11 cellular contexts compared by ENCODE assay signal in genomic region chr10:109966961-109967738, GRCh38. TPM values are rescaled to one million over a fixed set of nuclear protein-coding genes. Genes with fewer than 3 reads are reported as not detected.
A peak's percentile ranks its signal among the peaks of the same experiment; 100 is the strongest.
DNase-seq lines count a peak whose midpoint lies in the region; ATAC-seq and TF ChIP-seq lines count a peak whose summit lies in the region.
"Had no signal": no experiment of that assay in that cellular context is flagged by ENCODE, and none has a peak within 500 bp of the region (broad histone marks: within the 10 kb centered on the region; RNA-seq: fewer than 3 reads in every experiment).

No MANE protein-coding gene starts in this region.

- peaks cover 0 to 24% (median 11%) of the 10 kb centered on the region in 4 donors for H3K4me1 ChIP-seq in sigmoid colon
- H3K4me1 ChIP-seq in aorta (ENCODE audit: control insufficient read depth in 1 of 2, insufficient read depth in 2 of 2, low read length in 2 of 2): peaks cover 17 to 18% of the 10 kb centered on the region in 2 donors

- H3K27ac Mint-ChIP-seq in activated T-helper 17 cell treated with anti-CD3 and anti-CD28 coated beads, Interleukin-2, amount 50 U/mL, for 72 hours: no peak overlapping the region
- no peak overlapping the region for H3K27ac Mint-ChIP-seq in CD4-positive, alpha-beta T cell
- H3K27ac Mint-ChIP-seq: natural killer cell treated with Interleukin-12 subunit alpha and Interleukin-12 subunit beta and Interleukin-15 and Interleukin-18, amount 100 ng/mL, for 72 hours had no signal

- no peak for TF ChIP-seq EP300 in sigmoid colon (IDR thresholded peaks at IDR 0.05)

- H3K36me3 ChIP-seq in H7 (replicated peaks; ENCODE audit: control insufficient read depth, insufficient read depth, low read length): no peaks in the 10 kb centered on the region
- no peaks in the 10 kb centered on the region for H3K36me3 ChIP-seq in sigmoid colon
- H3K36me3 ChIP-seq in aorta (ENCODE audit: control insufficient read depth in 1 of 2, insufficient read depth in 2 of 2, low read length in 1 of 2): no peaks in the 10 kb centered on the region

- TF ChIP-seq POLR2A in sigmoid colon (IDR thresholded peaks at IDR 0.05): no peak

- CTCF ChIA-PET in CD4-positive, alpha-beta T cell (lab: Charles Lee): no interaction called here

- H3K27me3 Mint-ChIP-seq in activated T-helper 17 cell treated with anti-CD3 and anti-CD28 coated beads, Interleukin-2, amount 50 U/mL, for 72 hours: peaks cover 4% of the 10 kb centered on the region
- peaks cover 5% of the 10 kb centered on the region for H3K27me3 Mint-ChIP-seq in CD4-positive, alpha-beta T cell

- DNase-seq in H7 (peak; percentile 32), hepatic stellate cell (ENCODE audit: low spot score) (peak; percentile 60), sigmoid colon (no peak), aorta (no peak)
- no peak for DNase-seq in CD4-positive, alpha-beta T cell
- no peak for DNase-seq in activated T-cell treated with anti-CD3 and anti-CD28 coated beads, Interleukin-2, amount 50 U/mL, for 48 hours
- DNase-seq: NCI-H526 had no signal

- H3K27ac ChIP-seq in sigmoid colon: peak overlapping the region in 3 of 4 donors; percentile 7 to 45 (median 12)
- H3K27ac ChIP-seq in aorta (ENCODE audit: low read depth in 1 of 2, low read length in 2 of 2): peak overlapping the region in 1 of 2 donors; percentile 51
- no peak overlapping the region for H3K27ac ChIP-seq in CD4-positive, alpha-beta T cell (ENCODE audit: low read depth, low read length)

- H3K4me3 ChIP-seq in H7 (ENCODE audit: insufficient read depth, low read depth, low read length): no peak overlapping the region
- H3K4me3 ChIP-seq in WI38 (ENCODE audit: low read depth, low read length): peak overlapping the region; percentile 34
- H3K4me3 ChIP-seq in sigmoid colon: no peak overlapping the region
- H3K4me3 ChIP-seq in aorta (ENCODE audit: low read length in 2 of 2): no peak overlapping the region

- 30 to 61% methylated on average over 9 of the region's 9 CpGs for WGBS in sigmoid colon, 2 donors
- WGBS in aorta, 2 donors: 27 to 32% methylated on average over 9 of the region's 9 CpGs

- no peak overlapping the region for H3K4me3 Mint-ChIP-seq in activated T-helper 17 cell treated with anti-CD3 and anti-CD28 coated beads, Interleukin-2, amount 50 U/mL, for 72 hours
- no peak overlapping the region for H3K4me3 Mint-ChIP-seq in CD4-positive, alpha-beta T cell
- H3K4me3 Mint-ChIP-seq: natural killer cell treated with Interleukin-12 subunit alpha and Interleukin-12 subunit beta and Interleukin-15 and Interleukin-18, amount 100 ng/mL, for 72 hours had no signal

- intact Hi-C loops in sigmoid colon (cut with DNase I): no loop called here
- intact Hi-C loops in aorta (cut with DNase I): loop anchor here (5.0 kb wide), 2 partner anchors 40 to 75 kb away; partner anchors contain the start of gene ADD3 (in 2 of the 2)
- intact Hi-C loops in CD4-positive, alpha-beta T cell (cut with DNase I, micrococcal nuclease): no loop called here

- H3K9me3 Mint-ChIP-seq in activated T-helper 17 cell treated with anti-CD3 and anti-CD28 coated beads, Interleukin-2, amount 50 U/mL, for 72 hours: no peaks in the 10 kb centered on the region
- no peaks in the 10 kb centered on the region for H3K9me3 Mint-ChIP-seq in CD4-positive, alpha-beta T cell
- H3K9me3 Mint-ChIP-seq: natural killer cell treated with Interleukin-12 subunit alpha and Interleukin-12 subunit beta and Interleukin-15 and Interleukin-18, amount 100 ng/mL, for 72 hours had no signal

- no peaks in the 10 kb centered on the region for H3K4me1 Mint-ChIP-seq in activated T-helper 17 cell treated with anti-CD3 and anti-CD28 coated beads, Interleukin-2, amount 50 U/mL, for 72 hours
- H3K4me1 Mint-ChIP-seq in CD4-positive, alpha-beta T cell (ENCODE audit: low read depth): no peaks in the 10 kb centered on the region

- no peak for ATAC-seq in activated T-helper 17 cell treated with anti-CD3 and anti-CD28 coated beads, Interleukin-2, amount 50 U/mL, for 72 hours (replicated peaks)
- ATAC-seq in aorta (ENCODE audit: low FRiP score): no peak
- no peak for ATAC-seq in CD4-positive, alpha-beta T cell (ENCODE audit: poor library complexity)
- ATAC-seq: natural killer cell treated with Interleukin-12 subunit alpha and Interleukin-12 subunit beta and Interleukin-15 and Interleukin-18, amount 100 ng/mL, for 72 hours had no signal

- no peaks in the 10 kb centered on the region for H3K9me3 ChIP-seq in sigmoid colon
- H3K9me3 ChIP-seq in aorta (ENCODE audit: control insufficient read depth, low read length): no peaks in the 10 kb centered on the region
- H3K9me3 ChIP-seq in CD4-positive, alpha-beta T cell (ENCODE audit: control insufficient read depth, low read length): no peaks in the 10 kb centered on the region

- TF ChIP-seq CTCF in WI38 (IDR thresholded peaks at IDR 0.05; ENCODE audit: low read depth, low read length) (no peak), sigmoid colon (IDR thresholded peaks at IDR 0.05) (no peak)
- TF ChIP-seq CTCF in CD4-positive, alpha-beta T cell (IDR thresholded peaks at IDR 0.05): no peak

- H3K36me3 Mint-ChIP-seq in activated T-helper 17 cell treated with anti-CD3 and anti-CD28 coated beads, Interleukin-2, amount 50 U/mL, for 72 hours (ENCODE audit: low read depth): no peaks in the 10 kb centered on the region
- no peaks in the 10 kb centered on the region for H3K36me3 Mint-ChIP-seq in CD4-positive, alpha-beta T cell (ENCODE audit: low read depth)
- H3K36me3 Mint-ChIP-seq: natural killer cell treated with Interleukin-12 subunit alpha and Interleukin-12 subunit beta and Interleukin-15 and Interleukin-18, amount 100 ng/mL, for 72 hours had no signal

- H3K27me3 ChIP-seq in H7 (ENCODE audit: control insufficient read depth, insufficient read depth, low read length) (no peaks in the 10 kb centered on the region), sigmoid colon (no peaks in the 10 kb centered on the region), aorta (ENCODE audit: control insufficient read depth in 1 of 2, insufficient read depth in 2 of 2, low read length in 1 of 2) (no peaks in the 10 kb centered on the region)
- no peaks in the 10 kb centered on the region for H3K27me3 ChIP-seq in CD4-positive, alpha-beta T cell (ENCODE audit: control insufficient read depth, insufficient read depth, low read length)
- H3K27me3 ChIP-seq: dorsolateral prefrontal cortex had no signal

- POLR2A ChIA-PET in CD4-positive, alpha-beta T cell (lab: Charles Lee): no interaction called here

RNA-seq across cellular contexts. Expression of gene ADD3, which starts 40.6 kb away (rescaled TPM):
- total RNA-seq in H7 (2014; rRNA removed; shearing (Covaris generic)): 82.4 and 104 TPM in 2 replicates
- 100 to 1,000 TPM in 2 of 4 donors, 10 to 100 TPM in 2; 29.6 to 145 (median 98.3) TPM for total RNA-seq in sigmoid colon
- 100 to 1,000 TPM in 1 of 3 donors, 10 to 100 TPM in 2; 45.8 to 106 (median 63.1) TPM for polyA plus RNA-seq in sigmoid colon
- 100 to 1,000 TPM; 115 to 119 TPM for total RNA-seq in activated T-helper 17 cell treated with anti-CD3 and anti-CD28 coated beads, Interleukin-2, amount 50 U/mL, for 72 hours
- total RNA-seq in aorta: 100 to 1,000 TPM in 1 of 2 donors, 10 to 100 TPM in 1; 80.9 to 197 TPM
- polyA plus RNA-seq in aorta: 100 to 1,000 TPM in 1 of 2 donors, 10 to 100 TPM in 1; 41.1 to 132 TPM
- total RNA-seq in CD4-positive, alpha-beta T cell: 100 to 1,000 TPM; 273 to 302 TPM

RNA-seq across cellular contexts. Expression of gene XPNPEP1, which starts 43.8 kb away (rescaled TPM):
- total RNA-seq in H7 (2014; rRNA removed; shearing (Covaris generic)): 68.9 and 69.8 TPM in 2 replicates
- total RNA-seq in sigmoid colon (10 to 100 TPM; 53.5 to 59.1 (median 56.5) TPM), aorta (10 to 100 TPM; 47.5 to 68.9 TPM)
- polyA plus RNA-seq in sigmoid colon (10 to 100 TPM; 37.5 to 55.6 (median 42.6) TPM), aorta (10 to 100 TPM; 28.4 to 38.9 TPM)
- total RNA-seq in activated T-helper 17 cell treated with anti-CD3 and anti-CD28 coated beads, Interleukin-2, amount 50 U/mL, for 72 hours: 100 to 1,000 TPM in 1 of 2 donors, 10 to 100 TPM in 1; 97.5 to 108 TPM
- 10 to 100 TPM; 50.3 to 54.3 TPM for total RNA-seq in CD4-positive, alpha-beta T cell

Comparison
In these comparisons a context has a peak if more than half of its experiments do, and no peak if none do; other contexts are left out.
1. DNase-seq: peak in H7 (single experiment) and hepatic stellate cell (single experiment); none in sigmoid colon (single experiment), aorta (0 of 2), CD4-positive, alpha-beta T cell (0 of 10) and activated T-cell treated with anti-CD3 and anti-CD28 coated beads, Interleukin-2, amount 50 U/mL, for 48 hours (0 of 2).
2. intact Hi-C loops: an anchor here in aorta (5.0 kb wide); none called in sigmoid colon and CD4-positive, alpha-beta T cell.